ENCODE assay signal across 9 cellular contexts in genomic region chr5:111755264-111755941, GRCh38. TPM values are rescaled to one million over a fixed set of nuclear protein-coding genes. Genes with fewer than 3 reads are reported as not detected.
DNase-seq lines count a peak whose midpoint lies in the region; ATAC-seq, FAIRE-seq and TF ChIP-seq lines count a peak whose summit lies in the region.
"Had no signal": no experiment of that assay in that cellular context is flagged by ENCODE, and none has a peak within 500 bp of the region (broad histone marks: within the 10 kb centered on the region; RNA-seq: fewer than 3 reads in every experiment).

No MANE protein-coding gene starts in this region.

- H3K27ac Mint-ChIP-seq in H9: peak overlapping the region in 2 of 3 experiments; percentile 60 to 71; a peak in 3 of 7 replicates

- no peaks in the 10 kb centered on the region for H3K79me1 ChIP-seq in H9 (ENCODE audit: insufficient read depth, low read depth, low read length, poor library complexity, severe bottlenecking)

- CTCF ChIA-PET in PC-3 (lab: Charles Lee): no interaction called here

- no peak overlapping the region for H2BK20ac ChIP-seq in H9 (ENCODE audit: low read depth, low read length, poor library complexity, severe bottlenecking)

- H3K14ac ChIP-seq in H9 (ENCODE audit: insufficient read depth, low read length): no peak overlapping the region

- H3K9me2 ChIP-seq in PC-3 (replicated peaks; ENCODE audit: low read length): no peaks in the 10 kb centered on the region

- peaks cover 38 to 43% of the 10 kb centered on the region in 2 experiments for H3K4me1 Mint-ChIP-seq in H9

- H3K9me3 ChIP-seq in H9 (ENCODE audit: control insufficient read depth, low read depth, low read length): no peaks in the 10 kb centered on the region
- no peaks in the 10 kb centered on the region for H3K9me3 ChIP-seq in PC-3 (ENCODE audit: low read length)
- no peaks in the 10 kb centered on the region for H3K9me3 ChIP-seq in sigmoid colon

- peak overlapping the region; percentile 87 to 91 for H3K4me3 Mint-ChIP-seq in H9

- H3K27me3 ChIP-seq in H9 (ENCODE audit: insufficient read depth, low read length): no peaks in the 10 kb centered on the region
- no peaks in the 10 kb centered on the region for H3K27me3 ChIP-seq in PC-3 (ENCODE audit: low read length)
- no peaks in the 10 kb centered on the region for H3K27me3 ChIP-seq in sigmoid colon

- no peak overlapping the region for H4K5ac ChIP-seq in H9 (ENCODE audit: insufficient read length, low read depth, low read length)

- DNase-seq in H9: no peak
- no peak for DNase-seq in PC-3
- no peak for DNase-seq in fibroblast of pulmonary artery (ENCODE audit: low read depth)
- no peak for DNase-seq in sigmoid colon
- DNase-seq in H54 (ENCODE audit: insufficient read length, low spot score): no peak

- TF ChIP-seq POLR2A in sigmoid colon (IDR thresholded peaks at IDR 0.05) (no peak), H54 (IDR thresholded peaks at IDR 0.05; ENCODE audit: low read depth, low read length) (no peak)

- no peaks in the 10 kb centered on the region for H3K27me3 Mint-ChIP-seq in H9 (ENCODE audit: low read depth)

- no peak overlapping the region for H3T11ph ChIP-seq in H9 (ENCODE audit: low read length)

- H2BK120ac ChIP-seq in H9 (ENCODE audit: low read depth, low read length, poor library complexity, severe bottlenecking): no peak overlapping the region

- H3K36me3 ChIP-seq in PC-3 (ENCODE audit: low read depth, low read length): no peaks in the 10 kb centered on the region
- no peaks in the 10 kb centered on the region for H3K36me3 ChIP-seq in sigmoid colon

- H3K4me2 ChIP-seq in H9 (ENCODE audit: insufficient read depth, insufficient read length, low read length): peak overlapping the region; percentile 83
- peak overlapping the region; percentile 92 for H3K4me2 ChIP-seq in PC-3 (ENCODE audit: low read length)

- no peak overlapping the region for H3K18ac ChIP-seq in H9 (ENCODE audit: insufficient read length, low read depth, low read length)

- no peaks in the 10 kb centered on the region for H3K4me1 ChIP-seq in H9 (ENCODE audit: insufficient read depth, low read length)
- peaks cover 34% of the 10 kb centered on the region for H3K4me1 ChIP-seq in PC-3 (ENCODE audit: insufficient read depth, low read length)
- H3K4me1 ChIP-seq in sigmoid colon: peaks cover 0 to 44% (median 29%) of the 10 kb centered on the region in 4 donors

- peaks cover 7 to 24% (median 16%) of the 10 kb centered on the region in 3 experiments for H3K36me3 Mint-ChIP-seq in H9 (ENCODE audit: insufficient read depth in 1 of 3, low read depth in 3 of 3)

- H3K23me2 ChIP-seq in H9 (ENCODE audit: insufficient read length, low read depth, low read length, poor library complexity, severe bottlenecking): peaks cover 3% of the 10 kb centered on the region

- H4K91ac ChIP-seq in H9 (ENCODE audit: insufficient read length, low read depth, low read length): no peak overlapping the region

- intact Hi-C loops in PC-3 (cut with micrococcal nuclease): loop anchor here (5.0 to 10.0 kb wide), 3 partner anchors 239 to 407 kb away; partner anchors contain the start of gene STARD4
- intact Hi-C loops in sigmoid colon (cut with DNase I): loop anchor here (5.0 kb wide), 1 partner anchor 392 kb away; no protein-coding TSS in a partner anchor

- no peak overlapping the region for H3K4ac ChIP-seq in H9 (ENCODE audit: low read depth, low read length)

- whole genome bisulfite sequencing in H9 (ENCODE audit: extremely low coverage, insufficient read length, low lambda C conversion rate): no CpG with 5 or more reads among the region's 8 CpGs
- 59 to 72% methylated on average over 8 of the region's 8 CpGs for WGBS in sigmoid colon, 2 donors

- H2AK5ac ChIP-seq in H9 (ENCODE audit: insufficient read length, low read length): no peak overlapping the region

- no peak overlapping the region for H3K56ac ChIP-seq in H9 (ENCODE audit: insufficient read length, low read depth, low read length)

- FAIRE-seq in H54 (lab: Jason Lieb, UNC): no peak

- no peak overlapping the region for H3K23ac ChIP-seq in H9 (ENCODE audit: insufficient read length, low read depth, low read length)

- no peak for ATAC-seq in PC-3
- no peak for ATAC-seq in GM19035 (IDR thresholded peaks at IDR 0.05; ENCODE audit: unreplicated experiment)
- no peak for ATAC-seq in GM21360 (IDR thresholded peaks at IDR 0.05; ENCODE audit: unreplicated experiment)
- ATAC-seq in HG02981 (IDR thresholded peaks at IDR 0.05; ENCODE audit: unreplicated experiment): no peak

- peak overlapping the region; percentile 91 for H3K4me3 ChIP-seq in PC-3 (ENCODE audit: low read length)
- peak overlapping the region; percentile 82 for H3K4me3 ChIP-seq in fibroblast of pulmonary artery (replicated peaks; ENCODE audit: low read depth, low read length)
- peak overlapping the region in 3 of 4 donors; percentile 54 to 70 (median 66) for H3K4me3 ChIP-seq in sigmoid colon

- POLR2A ChIA-PET in PC-3 (lab: Charles Lee; ENCODE audit: unreplicated experiment): interaction anchor here (0.6 kb wide), 1 partner anchor 20 kb away, joined by 8 read pairs; no protein-coding TSS in a partner anchor

- H3K9me3 Mint-ChIP-seq in H9: no peaks in the 10 kb centered on the region; a peak in 2 of 5 replicates
- H3K9me3 Mint-ChIP-seq: dendritic cell treated with granulocyte-macrophage colony-stimulating factor and Interleukin-4, amounts not matched to agents 40 ng/mL and 50 ng/mL, for 4 days had no signal

- no peaks in the 10 kb centered on the region for H4K20me1 ChIP-seq in H9 (ENCODE audit: control insufficient read depth, insufficient read depth, insufficient read length)
- no peaks in the 10 kb centered on the region for H4K20me1 ChIP-seq in PC-3 (ENCODE audit: low read length)

- H2AFZ ChIP-seq in H9 (ENCODE audit: low read length) (no peak overlapping the region), PC-3 (ENCODE audit: low read length) (0 out of 2 replicates have a peak overlapping the region, but pooled peaks have one; percentile 29)

- no peak for TF ChIP-seq CTCF in H9 (conservative IDR thresholded peaks at IDR 0.05)
- no peak for TF ChIP-seq CTCF in PC-3 (conservative IDR thresholded peaks at IDR 0.05; ENCODE audit: low read depth, low read length)
- no peak for TF ChIP-seq CTCF in fibroblast of pulmonary artery (IDR thresholded peaks at IDR 0.05; ENCODE audit: low read length, missing control alignments)
- no peak for TF ChIP-seq CTCF in sigmoid colon (IDR thresholded peaks at IDR 0.05)

- H2BK12ac ChIP-seq in H9 (ENCODE audit: insufficient read length, low read depth, low read length): no peak overlapping the region

- peak overlapping the region; percentile 45 for H3K9ac ChIP-seq in H9 (ENCODE audit: extremely low read depth, insufficient read length, low read length)
- peak overlapping the region; percentile 68; the same call in 1 of the 2 replicates for H3K9ac ChIP-seq in PC-3 (ENCODE audit: low read length)

- H3K79me2 ChIP-seq in H9 (ENCODE audit: insufficient read depth, low read length): peaks cover 11% of the 10 kb centered on the region; the same call in 1 of the 2 replicates
- peaks cover 37% of the 10 kb centered on the region for H3K79me2 ChIP-seq in PC-3 (ENCODE audit: low read length)

- no peak overlapping the region for H4K8ac ChIP-seq in H9 (replicated peaks; ENCODE audit: insufficient read length, low read depth, low read length)

- no peak overlapping the region for H2BK5ac ChIP-seq in H9 (ENCODE audit: insufficient read length, low read length)

- BruUV-seq in PC-3 (replicated peaks; lab: Mats Ljungman, UMichigan): no TSS peak

- H2BK15ac ChIP-seq in H9 (ENCODE audit: low read depth, low read length): no peak overlapping the region

- TF ChIP-seq EP300 in sigmoid colon (IDR thresholded peaks at IDR 0.05): no peak

- H3F3A ChIP-seq in PC-3 (ENCODE audit: low read length, unreplicated experiment): no peaks in the 10 kb centered on the region

- no peak overlapping the region for H3K27ac ChIP-seq in H9 (ENCODE audit: insufficient read length, low read depth, low read length)
- H3K27ac ChIP-seq in PC-3 (ENCODE audit: low read length): no peak overlapping the region
- H3K27ac ChIP-seq in sigmoid colon: peak overlapping the region; percentile 85 to 95 (median 94)

RNA-seq across cellular contexts. Expression of gene NREP, which starts 1.6 kb away (rescaled TPM):
- total RNA-seq in H9 (2021): 159 and 163 TPM in 2 replicates
- 22.6 and 27.5 TPM in 2 replicates for total RNA-seq in PC-3 (2014; rRNA removed)
- total RNA-seq in sigmoid colon: 10 to 100 TPM in 3 of 4 donors, 1 to 10 TPM in 1; 8.7 to 41.3 (median 27.2) TPM
- 10 to 100 TPM in 1 of 3 donors, 1 to 10 TPM in 2; 6.5 to 14.6 (median 9.6) TPM for polyA plus RNA-seq in sigmoid colon

Comparison
In these comparisons a context has a peak if more than half of its experiments do, and no peak if none do; other contexts are left out.
1. H3K27ac ChIP-seq: peak in sigmoid colon (4 of 4); none in H9 (single experiment) and PC-3 (single experiment).
2. Peak in every context shown above with its lines, with median percentiles within 50 percentile points of each other: H3K4me3 ChIP-seq.